In genomic region chr10:72068901-72069446, GRCh38 we compare ENCODE assay signal across 1 cellular context.
TF ChIP-seq lines count a peak whose summit lies in the region.

No MANE protein-coding gene starts in this region.

TF ChIP-seq in HepG2, 621 proteins besides CTCF, POLR2A, EP300 and RAD21 (continued from another document and continues in another):
- no peak for TF ChIP-seq FUBP1 (CRISPR knock-in tag; IDR thresholded peaks at IDR 0.05; ENCODE audit: borderline replicate concordance)
- peak; percentile 64; the same call in 1 of the 2 replicates for TF ChIP-seq ISL2 (CRISPR knock-in tag; IDR thresholded peaks at IDR 0.05)
- TF ChIP-seq DMAP1 (CRISPR knock-in tag; IDR thresholded peaks at IDR 0.05) = peak; percentile 60; the same call in 1 of the 2 replicates
- no peak for TF ChIP-seq ARNT (IDR thresholded peaks at IDR 0.05)
- TF ChIP-seq ATF7-NPFF (CRISPR knock-in tag; IDR thresholded peaks at IDR 0.05; ENCODE audit: low read depth) = no peak
- TF ChIP-seq REST (IDR thresholded peaks at IDR 0.05; ENCODE audit: borderline replicate concordance in 1 of 2, low read depth in 1 of 2, low read length in 2 of 2) = no peak
- no peak for TF ChIP-seq TCF12 (IDR thresholded peaks at IDR 0.05)
- 0 out of 2 replicates have a peak, but pooled peaks have one; percentile 7 for TF ChIP-seq TCF12 (CRISPR knock-in tag; IDR thresholded peaks at IDR 0.05)
- peak; percentile 31; the same call in 1 of the 2 replicates for TF ChIP-seq TCF7 (IDR thresholded peaks at IDR 0.05; ENCODE audit: low read depth)
- TF ChIP-seq ZNF121 (CRISPR knock-in tag; IDR thresholded peaks at IDR 0.05) = peak; percentile 62; the same call in 1 of the 2 replicates
- peak; percentile 61; the same call in 1 of the 2 replicates for TF ChIP-seq ERF (CRISPR knock-in tag; IDR thresholded peaks at IDR 0.05)
- TF ChIP-seq ZNF451 (CRISPR knock-in tag; IDR thresholded peaks at IDR 0.05) = peak; percentile 66; the same call in 1 of the 2 replicates
- TF ChIP-seq HNRNPL (IDR thresholded peaks at IDR 0.05; ENCODE audit: low read depth, low read length) = peak; percentile 83
- TF ChIP-seq USF2 (IDR thresholded peaks at IDR 0.05; ENCODE audit: low read depth, low read length) = no peak
- TF ChIP-seq USF2 (CRISPR knock-in tag; IDR thresholded peaks at IDR 0.05; ENCODE audit: borderline replicate concordance) = no peak
- 0 out of 4 replicates have a peak, but pooled peaks of 1 of the 2 experiments have one; percentile 43 for TF ChIP-seq KLF16 (CRISPR knock-in tag; IDR thresholded peaks at IDR 0.05)
- TF ChIP-seq ZNF552 (CRISPR knock-in tag; IDR thresholded peaks at IDR 0.05; ENCODE audit: borderline replicate concordance) = no peak
- TF ChIP-seq ZNF644 (CRISPR knock-in tag; IDR thresholded peaks at IDR 0.05; ENCODE audit: low read depth) = peak; percentile 55
- no peak for TF ChIP-seq NONO (IDR thresholded peaks at IDR 0.05)
- TF ChIP-seq NONO (CRISPR knock-in tag; conservative IDR thresholded peaks at IDR 0.05) = peak; percentile 61; the same call in 1 of the 2 replicates
- TF ChIP-seq ZNF737 (CRISPR knock-in tag; IDR thresholded peaks at IDR 0.05; ENCODE audit: borderline replicate concordance) = no peak
- peak; percentile 78 for TF ChIP-seq JUND (CRISPR knock-in tag; IDR thresholded peaks at IDR 0.05)
- 0 out of 2 replicates have a peak, but pooled peaks have one; percentile 30 for TF ChIP-seq ZNF580 (CRISPR knock-in tag; IDR thresholded peaks at IDR 0.05; ENCODE audit: borderline replicate concordance, low read depth)
- TF ChIP-seq MEF2D (CRISPR knock-in tag; IDR thresholded peaks at IDR 0.05) = peak; percentile 63; the same call in 1 of the 2 replicates
- no peak for TF ChIP-seq ZNF629 (CRISPR knock-in tag; conservative IDR thresholded peaks at IDR 0.05)
- no peak for TF ChIP-seq MXD3 (CRISPR knock-in tag; IDR thresholded peaks at IDR 0.05)
- TF ChIP-seq NR2F2 (IDR thresholded peaks at IDR 0.05; ENCODE audit: borderline replicate concordance, low read depth) = peak; percentile 74; the same call in 1 of the 2 replicates
- peak; percentile 21; the same call in 1 of the 2 replicates for TF ChIP-seq KAT7 (CRISPR knock-in tag; IDR thresholded peaks at IDR 0.05; ENCODE audit: borderline replicate concordance)
- no peak for TF ChIP-seq ZNF333 (CRISPR knock-in tag; IDR thresholded peaks at IDR 0.05; ENCODE audit: borderline replicate concordance)
- no peak for TF ChIP-seq ZFP36L1 (CRISPR knock-in tag; IDR thresholded peaks at IDR 0.05)
- TF ChIP-seq ATF7 (IDR thresholded peaks at IDR 0.05) = peak; percentile 89
- TF ChIP-seq ATF7 (CRISPR knock-in tag; IDR thresholded peaks at IDR 0.05) = peak; percentile 78; the same call in 1 of the 2 replicates
- TF ChIP-seq ETV5 (CRISPR knock-in tag; IDR thresholded peaks at IDR 0.05; ENCODE audit: borderline replicate concordance) = peak; percentile 90
- TF ChIP-seq PATZ1 (CRISPR knock-in tag; IDR thresholded peaks at IDR 0.05) = peak; percentile 41; the same call in 1 of the 2 replicates
- peak; percentile 84 for TF ChIP-seq ZMYM3 (CRISPR knock-in tag; IDR thresholded peaks at IDR 0.05)
- TF ChIP-seq ASH2L (IDR thresholded peaks at IDR 0.05; ENCODE audit: insufficient read length, low read depth, low read length) = no peak
- no peak for TF ChIP-seq SOX6 (IDR thresholded peaks at IDR 0.05)
- peak; percentile 79 for TF ChIP-seq SOX6 (CRISPR knock-in tag; IDR thresholded peaks at IDR 0.05)
- no peak for TF ChIP-seq ZNF740 (CRISPR knock-in tag; IDR thresholded peaks at IDR 0.05)
- TF ChIP-seq ZNF414 (CRISPR knock-in tag; IDR thresholded peaks at IDR 0.05) = 0 out of 2 replicates have a peak, but pooled peaks have one; percentile 51
- TF ChIP-seq RFXAP (CRISPR knock-in tag; IDR thresholded peaks at IDR 0.05; ENCODE audit: borderline replicate concordance) = no peak; the same call in 1 of the 2 replicates
- peak; percentile 87 for TF ChIP-seq ARID5B (CRISPR knock-in tag; IDR thresholded peaks at IDR 0.05)
- TF ChIP-seq ZSCAN25 (CRISPR knock-in tag; IDR thresholded peaks at IDR 0.05) = peak; percentile 89
- peak; percentile 41 for TF ChIP-seq CEBPG (CRISPR knock-in tag; IDR thresholded peaks at IDR 0.05)
- no peak for TF ChIP-seq ZNF513 (CRISPR knock-in tag; conservative IDR thresholded peaks at IDR 0.05)
- TF ChIP-seq WIZ (CRISPR knock-in tag; IDR thresholded peaks at IDR 0.05) = no peak
- peak; percentile 75 for TF ChIP-seq SPEN (CRISPR knock-in tag; IDR thresholded peaks at IDR 0.05; ENCODE audit: low read depth)
- no peak for TF ChIP-seq BHLHE40 (IDR thresholded peaks at IDR 0.05; ENCODE audit: low read length)
- TF ChIP-seq SP5 (CRISPR knock-in tag; IDR thresholded peaks at IDR 0.05; ENCODE audit: borderline replicate concordance, low read depth) = peak; percentile 73
- TF ChIP-seq MED8 (CRISPR knock-in tag; IDR thresholded peaks at IDR 0.05; ENCODE audit: insufficient replicate concordance) = no peak
- TF ChIP-seq ZFP37 (CRISPR knock-in tag; IDR thresholded peaks at IDR 0.05; ENCODE audit: borderline replicate concordance) = no peak
- peak; percentile 65 for TF ChIP-seq FOSL2 (CRISPR knock-in tag; IDR thresholded peaks at IDR 0.05)
- peak; percentile 40; the same call in 1 of the 2 replicates for TF ChIP-seq ZNF782 (CRISPR knock-in tag; IDR thresholded peaks at IDR 0.05; ENCODE audit: borderline replicate concordance)
